In the genomic region with DNA sequence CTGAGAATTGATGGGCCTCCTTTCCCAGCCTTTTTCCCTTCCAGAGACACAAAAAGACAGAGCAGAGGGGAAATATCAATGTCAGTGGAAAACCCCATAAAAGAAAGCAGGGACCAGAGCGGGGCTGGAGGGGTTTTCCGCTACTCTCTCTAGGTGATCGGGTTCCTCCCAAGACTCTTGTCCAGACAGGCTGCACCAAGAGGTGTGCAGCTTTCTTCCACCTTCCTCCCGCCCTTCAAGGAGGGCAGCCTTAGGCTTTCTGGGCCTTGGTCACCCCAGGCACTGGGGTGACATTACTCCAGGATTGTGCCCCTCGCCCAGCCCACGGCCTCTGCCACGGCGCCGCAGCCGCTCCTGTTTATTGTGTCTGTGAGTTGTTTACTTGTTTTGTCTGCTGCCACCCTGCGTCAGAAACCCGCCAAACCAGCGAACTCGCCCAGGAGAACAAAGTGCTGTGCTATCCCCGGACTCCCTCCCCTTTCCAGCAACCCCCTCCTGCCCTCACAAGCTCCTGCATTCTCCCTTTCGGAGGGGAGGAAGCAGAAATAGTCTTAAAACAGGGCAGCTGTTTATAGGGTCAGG, we compare ENCODE assay signal across 10 cellular contexts. TPM values are rescaled to one million over a fixed set of nuclear protein-coding genes. Genes with fewer than 3 reads are reported as not detected.
DNase-seq lines count a peak whose midpoint lies in the region; ATAC-seq and TF ChIP-seq lines count a peak whose summit lies in the region.
"Had no signal": no experiment of that assay in that cellular context is flagged by ENCODE, and none has a peak within 500 bp of the region (broad histone marks: within the 10 kb centered on the region; RNA-seq: fewer than 3 reads in every experiment).

No MANE protein-coding gene starts in this region.

- no peak overlapping the region for H3K27ac Mint-ChIP-seq in memory B cell

- no peak overlapping the region for H3K4me3 Mint-ChIP-seq in memory B cell

- H3K36me3 ChIP-seq in HEK293 (ENCODE audit: control insufficient read depth in 2 of 2, insufficient read depth in 1 of 2, low read length in 2 of 2) = no peaks in the 10 kb centered on the region
- H3K36me3 ChIP-seq in WERI-Rb-1 = no peaks in the 10 kb centered on the region; the same call in 1 of the 2 replicates
- no peaks in the 10 kb centered on the region for H3K36me3 ChIP-seq in uterus
- H3K36me3 ChIP-seq: neutrophil had no signal

- POLR2A ChIA-PET in HEK293 (lab: Yijun Ruan, JAX) = no interaction called here

- H3K4me3 ChIP-seq in HEK293 (ENCODE audit: low read depth, low read length) = no peak overlapping the region
- peak overlapping the region; percentile 73 for H3K4me3 ChIP-seq in WERI-Rb-1 (ENCODE audit: low read depth, low read length)
- peak overlapping the region in 1 of 2 donors; percentile 49 for H3K4me3 ChIP-seq in uterus

- DNase-seq in WERI-Rb-1 (peak; percentile 76), memory B cell (ENCODE audit: low spot score in 2 of 2) (no peak), uterus (no peak), GF-D8 (lab: John Stamatoyannopoulos, UW) (no peak)

- H3K9me3 ChIP-seq in HEK293 (ENCODE audit: control insufficient read depth, insufficient read depth, low read depth, low read length) = no peaks in the 10 kb centered on the region
- no peaks in the 10 kb centered on the region for H3K9me3 ChIP-seq in WERI-Rb-1 (ENCODE audit: severe bottlenecking)
- H3K9me3 ChIP-seq in uterus = no peaks in the 10 kb centered on the region
- H3K9me3 ChIP-seq: neutrophil had no signal

- TF ChIP-seq CTCF in C4-2B (conservative IDR thresholded peaks at IDR 0.05) = peak; percentile 64
- peak; percentile 69; the same call in 1 of the 2 replicates for TF ChIP-seq CTCF in HEK293 (tag by site-specific recombination; IDR thresholded peaks at IDR 0.05)
- 0 out of 2 replicates have a peak, but pooled peaks have one; percentile 39 for TF ChIP-seq CTCF in WERI-Rb-1 (IDR thresholded peaks at IDR 0.05; ENCODE audit: low read depth, low read length)
- no peak for TF ChIP-seq CTCF in uterus (IDR thresholded peaks at IDR 0.05)

- intact Hi-C loops in uterus (cut with DNase I; ENCODE audit: low total_unique reads) = no loop called here

- H3K4me1 Mint-ChIP-seq in memory B cell = peaks cover 19% of the 10 kb centered on the region

- CTCF ChIA-PET in HEK293 (lab: Yijun Ruan, JAX) = interaction anchor here (0.6 to 2.1 kb wide), 6 partner anchors 16 to 186 kb away, joined by 3 to 11 read pairs (median 4); no protein-coding TSS in a partner anchor

- H3K27me3 ChIP-seq in WERI-Rb-1 (ENCODE audit: insufficient read depth, low read depth, severe bottlenecking) (no peaks in the 10 kb centered on the region), uterus (peaks cover 0 to 15% of the 10 kb centered on the region in 2 donors)

- ATAC-seq in memory B cell (ENCODE audit: low read depth) (peak; percentile 21), GM18909 (IDR thresholded peaks at IDR 0.05; ENCODE audit: poor library complexity, unreplicated experiment) (no peak), HG02973 (IDR thresholded peaks at IDR 0.05; ENCODE audit: unreplicated experiment) (no peak)

- H3K9me3 Mint-ChIP-seq in memory B cell = peaks cover 1% of the 10 kb centered on the region

- H3K27ac ChIP-seq in C4-2B (peak overlapping the region; percentile 3; the same call in 1 of the 2 replicates), HEK293 (ENCODE audit: extremely low read depth, low read depth, low read length) (peak overlapping the region; percentile 22; the same call in 1 of the 2 replicates), WERI-Rb-1 (peak overlapping the region; percentile 97), uterus (no peak overlapping the region)
- H3K27ac ChIP-seq: neutrophil had no signal

- peaks cover 69% of the 10 kb centered on the region for H3K4me1 ChIP-seq in HEK293 (ENCODE audit: control insufficient read depth, insufficient read depth, low read length)
- no peaks in the 10 kb centered on the region for H3K4me1 ChIP-seq in uterus

- peaks cover 2% of the 10 kb centered on the region for H3K36me3 Mint-ChIP-seq in memory B cell

- TF ChIP-seq POLR2A in uterus (IDR thresholded peaks at IDR 0.05) = no peak

- H3K27me3 Mint-ChIP-seq in memory B cell = peaks cover 26% of the 10 kb centered on the region

TF ChIP-seq in HEK293, 187 proteins besides CTCF, POLR2A, EP300 and RAD21 (continues in another document):
- TF ChIP-seq ZNF660 (tag by site-specific recombination; IDR thresholded peaks at IDR 0.05) (no peak), ZBTB1 (tag by site-specific recombination; IDR thresholded peaks at IDR 0.05) (no peak), ZNF610 (tag by site-specific recombination; IDR thresholded peaks at IDR 0.05; ENCODE audit: borderline replicate concordance) (0 out of 2 replicates have a peak, but pooled peaks have one; percentile 25), ZBTB17 (tag by site-specific recombination; IDR thresholded peaks at IDR 0.05) (0 out of 2 replicates have a peak, but pooled peaks have one; percentile 18), ZNF600 (tag by site-specific recombination; IDR thresholded peaks at IDR 0.05) (peak; percentile 39; the same call in 1 of the 2 replicates), ZBTB8A (tag by site-specific recombination; IDR thresholded peaks at IDR 0.05) (0 out of 2 replicates have a peak, but pooled peaks have one; percentile 38), ZNF169 (tag by site-specific recombination; IDR thresholded peaks at IDR 0.05) (no peak), ZNF548 (tag by site-specific recombination; IDR thresholded peaks at IDR 0.05) (no peak), ZNF354C (tag by site-specific recombination; IDR thresholded peaks at IDR 0.05; ENCODE audit: borderline replicate concordance, low read depth) (no peak), ZNF2 (tag by site-specific recombination; IDR thresholded peaks at IDR 0.05) (0 out of 2 replicates have a peak, but pooled peaks have one; percentile 35)
- TF ChIP-seq, protein P1, sequence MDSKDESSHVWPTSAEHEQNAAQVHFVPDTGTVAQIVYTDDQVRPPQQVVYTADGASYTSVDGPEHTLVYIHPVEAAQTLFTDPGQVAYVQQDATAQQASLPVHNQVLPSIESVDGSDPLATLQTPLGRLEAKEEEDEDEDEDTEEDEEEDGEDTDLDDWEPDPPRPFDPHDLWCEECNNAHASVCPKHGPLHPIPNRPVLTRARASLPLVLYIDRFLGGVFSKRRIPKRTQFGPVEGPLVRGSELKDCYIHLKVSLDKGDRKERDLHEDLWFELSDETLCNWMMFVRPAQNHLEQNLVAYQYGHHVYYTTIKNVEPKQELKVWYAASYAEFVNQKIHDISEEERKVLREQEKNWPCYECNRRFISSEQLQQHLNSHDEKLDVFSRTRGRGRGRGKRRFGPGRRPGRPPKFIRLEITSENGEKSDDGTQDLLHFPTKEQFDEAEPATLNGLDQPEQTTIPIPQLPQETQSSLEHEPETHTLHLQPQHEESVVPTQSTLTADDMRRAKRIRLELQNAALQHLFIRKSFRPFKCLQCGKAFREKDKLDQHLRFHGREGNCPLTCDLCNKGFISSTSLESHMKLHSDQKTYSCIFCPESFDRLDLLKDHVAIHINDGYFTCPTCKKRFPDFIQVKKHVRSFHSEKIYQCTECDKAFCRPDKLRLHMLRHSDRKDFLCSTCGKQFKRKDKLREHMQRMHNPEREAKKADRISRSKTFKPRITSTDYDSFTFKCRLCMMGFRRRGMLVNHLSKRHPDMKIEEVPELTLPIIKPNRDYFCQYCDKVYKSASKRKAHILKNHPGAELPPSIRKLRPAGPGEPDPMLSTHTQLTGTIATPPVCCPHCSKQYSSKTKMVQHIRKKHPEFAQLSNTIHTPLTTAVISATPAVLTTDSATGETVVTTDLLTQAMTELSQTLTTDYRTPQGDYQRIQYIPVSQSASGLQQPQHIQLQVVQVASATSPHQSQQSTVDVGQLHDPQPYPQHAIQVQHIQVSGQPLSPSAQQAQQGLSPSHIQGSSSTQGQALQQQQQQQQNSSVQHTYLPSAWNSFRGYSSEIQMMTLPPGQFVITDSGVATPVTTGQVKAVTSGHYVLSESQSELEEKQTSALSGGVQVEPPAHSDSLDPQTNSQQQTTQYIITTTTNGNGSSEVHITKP (tag by site-specific recombination; IDR thresholded peaks at IDR 0.05) = 0 out of 2 replicates have a peak, but pooled peaks have one; percentile 32
- TF ChIP-seq, protein P2, sequence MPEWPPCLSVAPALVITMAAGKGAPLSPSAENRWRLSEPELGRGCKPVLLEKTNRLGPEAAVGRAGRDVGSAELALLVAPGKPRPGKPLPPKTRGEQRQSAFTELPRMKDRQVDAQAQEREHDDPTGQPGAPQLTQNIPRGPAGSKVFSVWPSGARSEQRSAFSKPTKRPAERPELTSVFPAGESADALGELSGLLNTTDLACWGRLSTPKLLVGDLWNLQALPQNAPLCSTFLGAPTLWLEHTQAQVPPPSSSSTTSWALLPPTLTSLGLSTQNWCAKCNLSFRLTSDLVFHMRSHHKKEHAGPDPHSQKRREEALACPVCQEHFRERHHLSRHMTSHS (tag by site-specific recombination; IDR thresholded peaks at IDR 0.05) = no peak
- TF ChIP-seq, protein P3, sequence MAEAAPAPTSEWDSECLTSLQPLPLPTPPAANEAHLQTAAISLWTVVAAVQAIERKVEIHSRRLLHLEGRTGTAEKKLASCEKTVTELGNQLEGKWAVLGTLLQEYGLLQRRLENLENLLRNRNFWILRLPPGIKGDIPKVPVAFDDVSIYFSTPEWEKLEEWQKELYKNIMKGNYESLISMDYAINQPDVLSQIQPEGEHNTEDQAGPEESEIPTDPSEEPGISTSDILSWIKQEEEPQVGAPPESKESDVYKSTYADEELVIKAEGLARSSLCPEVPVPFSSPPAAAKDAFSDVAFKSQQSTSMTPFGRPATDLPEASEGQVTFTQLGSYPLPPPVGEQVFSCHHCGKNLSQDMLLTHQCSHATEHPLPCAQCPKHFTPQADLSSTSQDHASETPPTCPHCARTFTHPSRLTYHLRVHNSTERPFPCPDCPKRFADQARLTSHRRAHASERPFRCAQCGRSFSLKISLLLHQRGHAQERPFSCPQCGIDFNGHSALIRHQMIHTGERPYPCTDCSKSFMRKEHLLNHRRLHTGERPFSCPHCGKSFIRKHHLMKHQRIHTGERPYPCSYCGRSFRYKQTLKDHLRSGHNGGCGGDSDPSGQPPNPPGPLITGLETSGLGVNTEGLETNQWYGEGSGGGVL (tag by site-specific recombination; IDR thresholded peaks at IDR 0.05) = peak; percentile 91

RNA-seq across cellular contexts. Expression of a gene that starts 6.7 kb away (rescaled TPM):
- total RNA-seq in uterus = 10 to 100 TPM in 1 of 4 donors, 1 to 10 TPM in 2, not detected in 1; 1.2 to 20.4 (median 2.1) TPM

RNA-seq across cellular contexts. Expression of a gene that starts 11.3 kb away (rescaled TPM):
- total RNA-seq in uterus = 10 to 100 TPM in 1 of 4 donors, 1 to 10 TPM in 1, not detected in 2; 3.5 to 10.2 TPM
- total RNA-seq: cardiac septum had no signal

RNA-seq across cellular contexts. Expression of a gene that starts 12.7 kb away (rescaled TPM):
- total RNA-seq in uterus = 1 to 10 TPM in 1 of 4 donors, under 1 TPM in 2, not detected in 1; 0.29 to 7.2 (median 0.35) TPM
- total RNA-seq: cardiac septum had no signal

RNA-seq across cellular contexts. Expression of a gene that starts 21.6 kb away (rescaled TPM):
- total RNA-seq in uterus = 1 to 10 TPM in 3 of 4 donors, not detected in 1; 1.5 to 7.8 (median 1.7) TPM
- total RNA-seq: cardiac septum had no signal

RNA-seq across cellular contexts. Expression of a gene that starts 32.1 kb away (rescaled TPM):
- 10 to 100 TPM in 1 of 4 donors, 1 to 10 TPM in 1, under 1 TPM in 1, not detected in 1; 0.83 to 28.6 (median 1.2) TPM for total RNA-seq in uterus
- total RNA-seq: cardiac septum had no signal

Comparison
In these comparisons a context has a peak if more than half of its experiments do, and no peak if none do; other contexts are left out.
1. H3K27ac ChIP-seq: peak in C4-2B (single experiment), HEK293 (single experiment) and WERI-Rb-1 (single experiment); none in uterus (0 of 2).
2. CTCF ChIP-seq: peak in C4-2B (single experiment), HEK293 (single experiment) and WERI-Rb-1 (single experiment); none in uterus (0 of 4).